In genomic region chr13:114314074-114314912, GRCh38 we compare ENCODE assay signal across 8 cellular contexts.
DNase-seq lines count a peak whose midpoint lies in the region; ATAC-seq and TF ChIP-seq lines count a peak whose summit lies in the region.

Gene CHAMP1 (plus strand): TSS chr13:114314503. CDS start chr13:114323843, 9,340 bp downstream.

- CTCF ChIA-PET in GM10248 (lab: Yijun Ruan, JAX): interaction anchor here (1.8 kb wide), 1 partner anchor 10 kb away, joined by 5 read pairs; no protein-coding TSS in a partner anchor

- H3K36me3 Mint-ChIP-seq in activated naive CD4-positive, alpha-beta T cell treated with anti-CD3 and anti-CD28 coated beads, Interleukin-2, amount 50 U/mL, for 24 hours: peaks cover 7% of the 10 kb centered on the region

- POLR2A ChIA-PET in GM10248 (lab: Yijun Ruan, JAX): no interaction called here

- no peaks in the 10 kb centered on the region for H3K9me3 Mint-ChIP-seq in activated naive CD4-positive, alpha-beta T cell treated with anti-CD3 and anti-CD28 coated beads, Interleukin-2, amount 50 U/mL, for 24 hours

- peak; percentile 80 for ATAC-seq in HG02588 (IDR thresholded peaks at IDR 0.05; ENCODE audit: unreplicated experiment)
- ATAC-seq in SK-N-SH treated with all-trans-retinoic acid at 6 μM for 48 hours: peak; percentile 86

- peaks cover 49% of the 10 kb centered on the region for H3K4me1 Mint-ChIP-seq in activated naive CD4-positive, alpha-beta T cell treated with anti-CD3 and anti-CD28 coated beads, Interleukin-2, amount 50 U/mL, for 24 hours

- H3K27ac Mint-ChIP-seq in activated naive CD4-positive, alpha-beta T cell treated with anti-CD3 and anti-CD28 coated beads, Interleukin-2, amount 50 U/mL, for 24 hours: peak within 1 kb of the TSS; percentile 99

- no peak for TF ChIP-seq CTCF in GM10248 (IDR thresholded peaks at IDR 0.05; ENCODE audit: control extremely low read depth, extremely low read depth, low read depth, missing control alignments)

- H3K27me3 Mint-ChIP-seq in activated naive CD4-positive, alpha-beta T cell treated with anti-CD3 and anti-CD28 coated beads, Interleukin-2, amount 50 U/mL, for 24 hours: no peaks in the 10 kb centered on the region

- H3K4me3 Mint-ChIP-seq in activated naive CD4-positive, alpha-beta T cell treated with anti-CD3 and anti-CD28 coated beads, Interleukin-2, amount 50 U/mL, for 24 hours: peak within 1 kb of the TSS; percentile 94

- DNase-seq in GM10248 (ENCODE audit: extremely low spot score) (peak; percentile 95), NCI-H1048 (lab: John Stamatoyannopoulos, UW) (peak; percentile 85), globus pallidus (ENCODE audit: low spot score) (peak; percentile 93), nucleus accumbens (lab: John Stamatoyannopoulos, UW) (peak in 55 of 56 donors; percentile 47 to 98 (median 91)), superior temporal gyrus (ENCODE audit: extremely low spot score) (peak; percentile 96)

TF ChIP-seq in SK-N-SH treated with all-trans-retinoic acid at 6 μM for 48 hours, 23 proteins besides CTCF, POLR2A, EP300 and RAD21:
- TF ChIP-seq ISL1 (CRISPR knock-in tag; IDR thresholded peaks at IDR 0.05): no peak
- TF ChIP-seq SNAI2 (CRISPR knock-in tag; IDR thresholded peaks at IDR 0.05): no peak; the same call in 1 of the 2 replicates
- TF ChIP-seq OSR1 (CRISPR knock-in tag; IDR thresholded peaks at IDR 0.05): no peak
- no peak; the same call in none of the 2 replicates for TF ChIP-seq ZFP3 (CRISPR knock-in tag; IDR thresholded peaks at IDR 0.05)
- TF ChIP-seq POU6F1 (CRISPR knock-in tag; IDR thresholded peaks at IDR 0.05; ENCODE audit: borderline replicate concordance, low read depth): no peak
- TF ChIP-seq GLIS3 (CRISPR knock-in tag; IDR thresholded peaks at IDR 0.05): no peak
- 0 out of 2 replicates have a peak, but pooled peaks have one; percentile 81 for TF ChIP-seq TSHZ2 (CRISPR knock-in tag; IDR thresholded peaks at IDR 0.05)
- no peak for TF ChIP-seq CREB5 (CRISPR knock-in tag; IDR thresholded peaks at IDR 0.05; ENCODE audit: low read depth)
- TF ChIP-seq ZFP30 (CRISPR knock-in tag; IDR thresholded peaks at IDR 0.05): no peak
- TF ChIP-seq TCF4 (CRISPR knock-in tag; IDR thresholded peaks at IDR 0.05; ENCODE audit: borderline replicate concordance): no peak
- no peak for TF ChIP-seq BACH2 (CRISPR knock-in tag; IDR thresholded peaks at IDR 0.05; ENCODE audit: borderline replicate concordance)
- no peak for TF ChIP-seq ESRRG (CRISPR knock-in tag; IDR thresholded peaks at IDR 0.05)
- peak; percentile 17; the same call in 1 of the 2 replicates for TF ChIP-seq ZC3H10 (CRISPR knock-in tag; IDR thresholded peaks at IDR 0.05)
- TF ChIP-seq ZNF8 (CRISPR knock-in tag; IDR thresholded peaks at IDR 0.05): no peak
- TF ChIP-seq ARNTL (CRISPR knock-in tag; IDR thresholded peaks at IDR 0.05; ENCODE audit: borderline replicate concordance, low read depth): 0 out of 2 replicates have a peak, but pooled peaks have one; percentile 16
- no peak for TF ChIP-seq PPARA (CRISPR knock-in tag; IDR thresholded peaks at IDR 0.05; ENCODE audit: borderline replicate concordance)
- no peak for TF ChIP-seq CSRNP3 (CRISPR knock-in tag; IDR thresholded peaks at IDR 0.05)
- no peak for TF ChIP-seq RARB (CRISPR knock-in tag; IDR thresholded peaks at IDR 0.05)
- no peak for TF ChIP-seq ZNF565 (CRISPR knock-in tag; conservative IDR thresholded peaks at IDR 0.05; ENCODE audit: low read depth)
- no peak for TF ChIP-seq ZNF70 (CRISPR knock-in tag; IDR thresholded peaks at IDR 0.05)
- TF ChIP-seq TOX (CRISPR knock-in tag; IDR thresholded peaks at IDR 0.05; ENCODE audit: borderline replicate concordance): no peak
- no peak for TF ChIP-seq PATZ1 (CRISPR knock-in tag; IDR thresholded peaks at IDR 0.05; ENCODE audit: borderline replicate concordance)
- peak; percentile 70; the same call in 1 of the 2 replicates for TF ChIP-seq CSDC2 (CRISPR knock-in tag; IDR thresholded peaks at IDR 0.05)

Comparison
In these comparisons a context has a peak if more than half of its experiments do, and no peak if none do; other contexts are left out.
1. Peak in every context shown above with its lines: DNase-seq and ATAC-seq.